ENCODE assay signal across 1 cellular context in the genomic region with DNA sequence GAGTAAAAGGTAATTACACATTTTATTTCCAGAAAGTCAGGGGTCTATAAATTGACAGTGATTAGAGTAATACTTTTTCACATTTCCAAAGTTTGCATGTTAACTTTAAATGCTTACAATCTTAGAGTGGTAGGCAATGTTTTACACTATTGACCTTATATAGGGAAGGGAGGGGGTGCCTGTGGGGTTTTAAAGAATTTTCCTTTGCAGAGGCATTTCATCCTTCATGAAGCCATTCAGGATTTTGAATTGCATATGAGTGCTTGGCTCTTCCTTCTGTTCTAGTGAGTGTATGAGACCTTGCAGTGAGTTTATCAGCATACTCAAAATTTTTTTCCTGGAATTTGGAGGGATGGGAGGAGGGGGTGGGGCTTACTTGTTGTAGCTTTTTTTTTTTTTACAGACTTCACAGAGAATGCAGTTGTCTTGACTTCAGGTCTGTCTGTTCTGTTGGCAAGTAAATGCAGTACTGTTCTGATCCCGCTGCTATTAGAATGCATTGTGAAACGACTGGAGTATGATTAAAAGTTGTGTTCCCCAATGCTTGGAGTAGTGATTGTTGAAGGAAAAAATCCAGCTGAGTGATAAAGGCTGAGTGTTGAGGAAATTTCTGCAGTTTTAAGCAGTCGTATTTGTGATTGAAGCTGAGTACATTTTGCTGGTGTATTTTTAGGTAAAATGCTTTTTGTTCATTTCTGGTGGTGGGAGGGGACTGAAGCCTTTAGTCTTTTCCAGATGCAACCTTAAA.
TF ChIP-seq lines count a peak whose summit lies in the region.

No MANE protein-coding gene starts in this region.

TF ChIP-seq in H1, 55 proteins besides CTCF, POLR2A, EP300 and RAD21 (continued from another document):
- TF ChIP-seq, protein P1, sequence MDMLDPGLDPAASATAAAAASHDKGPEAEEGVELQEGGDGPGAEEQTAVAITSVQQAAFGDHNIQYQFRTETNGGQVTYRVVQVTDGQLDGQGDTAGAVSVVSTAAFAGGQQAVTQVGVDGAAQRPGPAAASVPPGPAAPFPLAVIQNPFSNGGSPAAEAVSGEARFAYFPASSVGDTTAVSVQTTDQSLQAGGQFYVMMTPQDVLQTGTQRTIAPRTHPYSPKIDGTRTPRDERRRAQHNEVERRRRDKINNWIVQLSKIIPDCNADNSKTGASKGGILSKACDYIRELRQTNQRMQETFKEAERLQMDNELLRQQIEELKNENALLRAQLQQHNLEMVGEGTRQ (IDR thresholded peaks at IDR 0.05; ENCODE audit: low read length), result no peak
- TF ChIP-seq, protein P2, sequence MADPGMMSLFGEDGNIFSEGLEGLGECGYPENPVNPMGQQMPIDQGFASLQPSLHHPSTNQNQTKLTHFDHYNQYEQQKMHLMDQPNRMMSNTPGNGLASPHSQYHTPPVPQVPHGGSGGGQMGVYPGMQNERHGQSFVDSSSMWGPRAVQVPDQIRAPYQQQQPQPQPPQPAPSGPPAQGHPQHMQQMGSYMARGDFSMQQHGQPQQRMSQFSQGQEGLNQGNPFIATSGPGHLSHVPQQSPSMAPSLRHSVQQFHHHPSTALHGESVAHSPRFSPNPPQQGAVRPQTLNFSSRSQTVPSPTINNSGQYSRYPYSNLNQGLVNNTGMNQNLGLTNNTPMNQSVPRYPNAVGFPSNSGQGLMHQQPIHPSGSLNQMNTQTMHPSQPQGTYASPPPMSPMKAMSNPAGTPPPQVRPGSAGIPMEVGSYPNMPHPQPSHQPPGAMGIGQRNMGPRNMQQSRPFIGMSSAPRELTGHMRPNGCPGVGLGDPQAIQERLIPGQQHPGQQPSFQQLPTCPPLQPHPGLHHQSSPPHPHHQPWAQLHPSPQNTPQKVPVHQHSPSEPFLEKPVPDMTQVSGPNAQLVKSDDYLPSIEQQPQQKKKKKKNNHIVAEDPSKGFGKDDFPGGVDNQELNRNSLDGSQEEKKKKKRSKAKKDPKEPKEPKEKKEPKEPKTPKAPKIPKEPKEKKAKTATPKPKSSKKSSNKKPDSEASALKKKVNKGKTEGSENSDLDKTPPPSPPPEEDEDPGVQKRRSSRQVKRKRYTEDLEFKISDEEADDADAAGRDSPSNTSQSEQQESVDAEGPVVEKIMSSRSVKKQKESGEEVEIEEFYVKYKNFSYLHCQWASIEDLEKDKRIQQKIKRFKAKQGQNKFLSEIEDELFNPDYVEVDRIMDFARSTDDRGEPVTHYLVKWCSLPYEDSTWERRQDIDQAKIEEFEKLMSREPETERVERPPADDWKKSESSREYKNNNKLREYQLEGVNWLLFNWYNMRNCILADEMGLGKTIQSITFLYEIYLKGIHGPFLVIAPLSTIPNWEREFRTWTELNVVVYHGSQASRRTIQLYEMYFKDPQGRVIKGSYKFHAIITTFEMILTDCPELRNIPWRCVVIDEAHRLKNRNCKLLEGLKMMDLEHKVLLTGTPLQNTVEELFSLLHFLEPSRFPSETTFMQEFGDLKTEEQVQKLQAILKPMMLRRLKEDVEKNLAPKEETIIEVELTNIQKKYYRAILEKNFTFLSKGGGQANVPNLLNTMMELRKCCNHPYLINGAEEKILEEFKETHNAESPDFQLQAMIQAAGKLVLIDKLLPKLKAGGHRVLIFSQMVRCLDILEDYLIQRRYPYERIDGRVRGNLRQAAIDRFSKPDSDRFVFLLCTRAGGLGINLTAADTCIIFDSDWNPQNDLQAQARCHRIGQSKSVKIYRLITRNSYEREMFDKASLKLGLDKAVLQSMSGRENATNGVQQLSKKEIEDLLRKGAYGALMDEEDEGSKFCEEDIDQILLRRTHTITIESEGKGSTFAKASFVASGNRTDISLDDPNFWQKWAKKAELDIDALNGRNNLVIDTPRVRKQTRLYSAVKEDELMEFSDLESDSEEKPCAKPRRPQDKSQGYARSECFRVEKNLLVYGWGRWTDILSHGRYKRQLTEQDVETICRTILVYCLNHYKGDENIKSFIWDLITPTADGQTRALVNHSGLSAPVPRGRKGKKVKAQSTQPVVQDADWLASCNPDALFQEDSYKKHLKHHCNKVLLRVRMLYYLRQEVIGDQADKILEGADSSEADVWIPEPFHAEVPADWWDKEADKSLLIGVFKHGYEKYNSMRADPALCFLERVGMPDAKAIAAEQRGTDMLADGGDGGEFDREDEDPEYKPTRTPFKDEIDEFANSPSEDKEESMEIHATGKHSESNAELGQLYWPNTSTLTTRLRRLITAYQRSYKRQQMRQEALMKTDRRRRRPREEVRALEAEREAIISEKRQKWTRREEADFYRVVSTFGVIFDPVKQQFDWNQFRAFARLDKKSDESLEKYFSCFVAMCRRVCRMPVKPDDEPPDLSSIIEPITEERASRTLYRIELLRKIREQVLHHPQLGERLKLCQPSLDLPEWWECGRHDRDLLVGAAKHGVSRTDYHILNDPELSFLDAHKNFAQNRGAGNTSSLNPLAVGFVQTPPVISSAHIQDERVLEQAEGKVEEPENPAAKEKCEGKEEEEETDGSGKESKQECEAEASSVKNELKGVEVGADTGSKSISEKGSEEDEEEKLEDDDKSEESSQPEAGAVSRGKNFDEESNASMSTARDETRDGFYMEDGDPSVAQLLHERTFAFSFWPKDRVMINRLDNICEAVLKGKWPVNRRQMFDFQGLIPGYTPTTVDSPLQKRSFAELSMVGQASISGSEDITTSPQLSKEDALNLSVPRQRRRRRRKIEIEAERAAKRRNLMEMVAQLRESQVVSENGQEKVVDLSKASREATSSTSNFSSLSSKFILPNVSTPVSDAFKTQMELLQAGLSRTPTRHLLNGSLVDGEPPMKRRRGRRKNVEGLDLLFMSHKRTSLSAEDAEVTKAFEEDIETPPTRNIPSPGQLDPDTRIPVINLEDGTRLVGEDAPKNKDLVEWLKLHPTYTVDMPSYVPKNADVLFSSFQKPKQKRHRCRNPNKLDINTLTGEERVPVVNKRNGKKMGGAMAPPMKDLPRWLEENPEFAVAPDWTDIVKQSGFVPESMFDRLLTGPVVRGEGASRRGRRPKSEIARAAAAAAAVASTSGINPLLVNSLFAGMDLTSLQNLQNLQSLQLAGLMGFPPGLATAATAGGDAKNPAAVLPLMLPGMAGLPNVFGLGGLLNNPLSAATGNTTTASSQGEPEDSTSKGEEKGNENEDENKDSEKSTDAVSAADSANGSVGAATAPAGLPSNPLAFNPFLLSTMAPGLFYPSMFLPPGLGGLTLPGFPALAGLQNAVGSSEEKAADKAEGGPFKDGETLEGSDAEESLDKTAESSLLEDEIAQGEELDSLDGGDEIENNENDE (IDR thresholded peaks at IDR 0.05; ENCODE audit: insufficient replicate concordance, low read length), result peak; percentile 17
- TF ChIP-seq CTBP2 (IDR thresholded peaks at IDR 0.05; ENCODE audit: borderline replicate concordance, insufficient read depth, insufficient read length, low read length), result no peak
- TF ChIP-seq JUN (IDR thresholded peaks at IDR 0.05; ENCODE audit: low read depth, low read length), result no peak
- TF ChIP-seq POU5F1 (IDR thresholded peaks at IDR 0.05; ENCODE audit: low read depth, low read length), result no peak
- TF ChIP-seq MAFK (IDR thresholded peaks at IDR 0.05; ENCODE audit: low read depth, low read length), result peak; percentile 23; the same call in 1 of the 2 replicates
- TF ChIP-seq SUZ12 (IDR thresholded peaks at IDR 0.05; ENCODE audit: low read length), result no peak
- no peak for TF ChIP-seq SAP30 (IDR thresholded peaks at IDR 0.05; ENCODE audit: insufficient read depth, insufficient replicate concordance, low read length)
- TF ChIP-seq CHD1 (IDR thresholded peaks at IDR 0.05; ENCODE audit: low read depth, low read length), result peak; percentile 48; the same call in 1 of the 2 replicates
- no peak for TF ChIP-seq TBP (IDR thresholded peaks at IDR 0.05; ENCODE audit: low read depth, low read length)
- peak; percentile 91 for TF ChIP-seq POLR2AphosphoS5 (IDR thresholded peaks at IDR 0.05; ENCODE audit: low read depth, low read length)
- peak; percentile 52 for TF ChIP-seq TAF7 (optimal IDR thresholded peaks at IDR 0.05; ENCODE audit: borderline replicate concordance, low read depth, low read length)
- TF ChIP-seq SIN3A (conservative IDR thresholded peaks at IDR 0.05 in 1 of 2, IDR thresholded peaks at IDR 0.05 in 1 of 2; ENCODE audit: low read depth in 1 of 2, low read length in 2 of 2), result peak in 1 of 2 experiments; percentile 60; a peak in 1 of 4 replicates
- TF ChIP-seq KDM5A (IDR thresholded peaks at IDR 0.05; ENCODE audit: low read length), result no peak
- no peak for TF ChIP-seq ASH2L (IDR thresholded peaks at IDR 0.05; ENCODE audit: low read length)
- TF ChIP-seq SP4 (IDR thresholded peaks at IDR 0.05; ENCODE audit: low read length), result 0 out of 2 replicates have a peak, but pooled peaks have one; percentile 20
- no peak for TF ChIP-seq SRF (IDR thresholded peaks at IDR 0.05; ENCODE audit: low read depth, low read length)
